15 cellular contexts compared by ENCODE assay signal in the genomic region with DNA sequence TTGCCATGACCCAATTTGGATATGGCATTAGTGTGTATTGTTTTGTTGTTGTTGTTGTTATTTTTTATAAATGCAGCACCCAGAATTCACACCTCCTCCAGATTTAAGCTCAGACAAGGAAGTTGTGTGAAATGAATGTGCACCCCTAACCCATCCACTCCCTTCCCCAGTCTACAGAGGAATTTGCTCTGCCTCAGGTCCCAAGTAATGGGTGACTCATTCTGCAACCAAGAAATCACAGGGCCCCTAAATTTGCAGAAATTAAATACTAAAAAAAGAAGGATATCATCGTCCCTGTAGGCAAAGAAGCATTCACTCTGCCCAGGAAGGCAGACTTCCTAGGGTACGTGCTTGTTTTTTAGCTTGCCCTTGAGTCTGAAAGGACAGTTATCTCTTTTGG.
DNase-seq lines count a peak whose midpoint lies in the region; ATAC-seq and TF ChIP-seq lines count a peak whose summit lies in the region.
"Had no signal": no experiment of that assay in that cellular context is flagged by ENCODE, and none has a peak within 500 bp of the region (broad histone marks: within the 10 kb centered on the region; RNA-seq: fewer than 3 reads in every experiment).

No MANE protein-coding gene starts in this region.

- CTCF ChIA-PET in Caco-2 (lab: Charles Lee) = no interaction called here

- no peak overlapping the region for H3K4me3 ChIP-seq in esophagus squamous epithelium
- no peak overlapping the region for H3K4me3 ChIP-seq in Caco-2 (ENCODE audit: low read depth, low read length)

- peaks cover 85% of the 10 kb centered on the region for H3K36me3 Mint-ChIP-seq in activated T-cell treated with anti-CD3 and anti-CD28 coated beads, Interleukin-2, amount 50 U/mL, for 24 hours (ENCODE audit: low read depth)
- H3K36me3 Mint-ChIP-seq in activated T-cell treated with anti-CD3 and anti-CD28 coated beads, Interleukin-2, amount 50 U/mL, for 72 hours (ENCODE audit: insufficient read depth in 2 of 2) = peaks cover 10 to 34% of the 10 kb centered on the region in 2 donors
- peaks cover 28% of the 10 kb centered on the region for H3K36me3 Mint-ChIP-seq in Caco-2 (ENCODE audit: insufficient read depth, unreplicated experiment)

- 68 to 81% methylated on average over 2 of the region's 2 CpGs for WGBS in esophagus squamous epithelium, 2 donors

- H3K36me3 ChIP-seq in esophagus squamous epithelium = peaks cover 0 to 66% (median 0%) of the 10 kb centered on the region in 3 donors
- H3K36me3 ChIP-seq in Caco-2 (ENCODE audit: control insufficient read depth, insufficient read depth, low read length) = no peaks in the 10 kb centered on the region

- H3K9me3 Mint-ChIP-seq in activated T-cell treated with anti-CD3 and anti-CD28 coated beads, Interleukin-2, amount 50 U/mL, for 24 hours = no peaks in the 10 kb centered on the region
- H3K9me3 Mint-ChIP-seq in activated T-cell treated with anti-CD3 and anti-CD28 coated beads, Interleukin-2, amount 50 U/mL, for 72 hours = no peaks in the 10 kb centered on the region
- no peaks in the 10 kb centered on the region for H3K9me3 Mint-ChIP-seq in Caco-2 (ENCODE audit: unreplicated experiment)
- H3K9me3 Mint-ChIP-seq: CD4-positive, alpha-beta T cell had no signal

- H3K4me1 Mint-ChIP-seq in activated T-cell treated with anti-CD3 and anti-CD28 coated beads, Interleukin-2, amount 50 U/mL, for 24 hours (ENCODE audit: low read depth) = peaks cover 35% of the 10 kb centered on the region
- H3K4me1 Mint-ChIP-seq in activated T-cell treated with anti-CD3 and anti-CD28 coated beads, Interleukin-2, amount 50 U/mL, for 72 hours (ENCODE audit: low read depth) = peaks cover 53% of the 10 kb centered on the region
- H3K4me1 Mint-ChIP-seq in Caco-2 (ENCODE audit: low read depth, unreplicated experiment) = no peaks in the 10 kb centered on the region

- intact Hi-C loops in esophagus squamous epithelium (cut with DNase I) = no loop called here
- intact Hi-C loops in Caco-2 (cut with micrococcal nuclease; ENCODE audit: unreplicated experiment) = no loop called here

- no peak for TF ChIP-seq POLR2A in esophagus squamous epithelium (IDR thresholded peaks at IDR 0.05)

- no peaks in the 10 kb centered on the region for H3K27me3 ChIP-seq in esophagus squamous epithelium
- H3K27me3 ChIP-seq in Caco-2 (replicated peaks; ENCODE audit: control insufficient read depth, insufficient read depth, low read length) = no peaks in the 10 kb centered on the region
- H3K27me3 ChIP-seq: BE2C had no signal

- TF ChIP-seq CTCF in esophagus squamous epithelium (IDR thresholded peaks at IDR 0.05) (no peak), Caco-2 (IDR thresholded peaks at IDR 0.05; ENCODE audit: insufficient read depth in 1 of 2, low read depth in 1 of 2, low read length in 1 of 2, severe bottlenecking in 1 of 2, unreplicated experiment in 1 of 2) (no peak)

- peak overlapping the region; percentile 23 for H3K27ac Mint-ChIP-seq in activated T-cell treated with anti-CD3 and anti-CD28 coated beads, Interleukin-2, amount 50 U/mL, for 24 hours
- H3K27ac Mint-ChIP-seq in activated T-cell treated with anti-CD3 and anti-CD28 coated beads, Interleukin-2, amount 50 U/mL, for 72 hours = no peak overlapping the region
- H3K27ac Mint-ChIP-seq in Caco-2 (ENCODE audit: unreplicated experiment) = no peak overlapping the region
- H3K27ac Mint-ChIP-seq: CD4-positive, alpha-beta T cell had no signal

- no peak overlapping the region for H3K4me3 Mint-ChIP-seq in activated T-cell treated with anti-CD3 and anti-CD28 coated beads, Interleukin-2, amount 50 U/mL, for 24 hours
- no peak overlapping the region for H3K4me3 Mint-ChIP-seq in activated T-cell treated with anti-CD3 and anti-CD28 coated beads, Interleukin-2, amount 50 U/mL, for 72 hours
- no peak overlapping the region for H3K4me3 Mint-ChIP-seq in Caco-2 (ENCODE audit: unreplicated experiment)
- H3K4me3 Mint-ChIP-seq: CD4-positive, alpha-beta T cell had no signal

- no peak for DNase-seq in activated T-cell treated with anti-CD3 and anti-CD28 coated beads, Interleukin-2, amount 50 U/mL, for 24 hours
- DNase-seq in activated T-cell treated with anti-CD3 and anti-CD28 coated beads, Interleukin-2, amount 50 U/mL, for 72 hours = no peak
- peak; percentile 26 for DNase-seq in M059J (ENCODE audit: low read depth)
- no peak for DNase-seq in esophagus squamous epithelium (lab: John Stamatoyannopoulos, UW)
- no peak for DNase-seq in Caco-2
- DNase-seq: BE2C; CD4-positive, alpha-beta T cell; DMS153; H7; NCI-H1105 treated with DMSO at 0.1 percent for 48 hours; NCI-H1694 treated with DMSO at 0.1 percent for 48 hours; OCI-M1; SHP77 had no signal

- peak overlapping the region in 3 of 4 donors; percentile 77 to 82 (median 80) for H3K27ac ChIP-seq in esophagus squamous epithelium

- no peaks in the 10 kb centered on the region for H3K27me3 Mint-ChIP-seq in activated T-cell treated with anti-CD3 and anti-CD28 coated beads, Interleukin-2, amount 50 U/mL, for 24 hours
- H3K27me3 Mint-ChIP-seq in activated T-cell treated with anti-CD3 and anti-CD28 coated beads, Interleukin-2, amount 50 U/mL, for 72 hours (ENCODE audit: low read depth) = no peaks in the 10 kb centered on the region
- no peaks in the 10 kb centered on the region for H3K27me3 Mint-ChIP-seq in Caco-2 (ENCODE audit: insufficient read depth, unreplicated experiment)
- H3K27me3 Mint-ChIP-seq: CD4-positive, alpha-beta T cell had no signal

- H3K4me1 ChIP-seq in esophagus squamous epithelium (peaks cover 0 to 53% (median 2%) of the 10 kb centered on the region in 3 donors), Caco-2 (no peaks in the 10 kb centered on the region)
- H3K4me1 ChIP-seq: BE2C had no signal

- H3K9me3 ChIP-seq in esophagus squamous epithelium = no peaks in the 10 kb centered on the region
- H3K9me3 ChIP-seq in Caco-2 = no peaks in the 10 kb centered on the region
- H3K9me3 ChIP-seq: BE2C had no signal

- no TSS peak for BruUV-seq in Caco-2 (replicated peaks; lab: Mats Ljungman, UMichigan)

- POLR2A ChIA-PET in Caco-2 (lab: Charles Lee) = no interaction called here

- ATAC-seq in activated T-cell treated with anti-CD3 and anti-CD28 coated beads, Interleukin-2, amount 50 U/mL, for 72 hours (replicated peaks in 1 of 2) = no peak
- no peak for ATAC-seq in GM18867 (IDR thresholded peaks at IDR 0.05; ENCODE audit: unreplicated experiment)
- no peak for ATAC-seq in GM18870 (IDR thresholded peaks at IDR 0.05; ENCODE audit: unreplicated experiment)
